39 cellular contexts compared by ENCODE assay signal in genomic region chr4:17521595-17521994, GRCh38. TPM values are rescaled to one million over a fixed set of nuclear protein-coding genes. Genes with fewer than 3 reads are reported as not detected.
"Had no signal": no experiment of that assay in that cellular context is flagged by ENCODE, and none has a peak within 500 bp of the region (broad histone marks: within the 10 kb centered on the region; RNA-seq: fewer than 3 reads in every experiment).

No MANE protein-coding gene starts in this region.

- H3K27me3 ChIP-seq: adrenal gland, ascending aorta, body of pancreas, cardiac muscle cell had no signal

- H3K27ac ChIP-seq: adrenal gland, ascending aorta, body of pancreas, brain microvascular endothelial cell, breast epithelium, cardiac muscle cell had no signal

- ATAC-seq: activated naive CD4-positive, alpha-beta T cell treated with anti-CD3 and anti-CD28 coated beads, Interleukin-2, amount 50 U/mL, for 72 hours; activated naive CD8-positive, alpha-beta T cell treated with anti-CD3 and anti-CD28 coated beads, Interleukin-2, amount 50 U/mL, for 24 hours; activated T-cell treated with anti-CD3 and anti-CD28 coated beads, Interleukin-2, amount 50 U/mL, for 4 hours; activated T-cell treated with anti-CD3 and anti-CD28 coated beads, Interleukin-2, amount 50 U/mL, for 72 hours; activated T-helper 17 cell treated with anti-CD3 and anti-CD28 coated beads, Interleukin-2, amount 50 U/mL, for 72 hours; body of pancreas had no signal

- H3K36me3 ChIP-seq: adrenal gland, ascending aorta, brain microvascular endothelial cell, breast epithelium, cardiac muscle cell had no signal

- H3K9me3 ChIP-seq: adrenal gland, ascending aorta, body of pancreas, breast epithelium had no signal

- H3K4me1 ChIP-seq: adrenal gland, ascending aorta, body of pancreas, breast epithelium had no signal

- H3K4me3 ChIP-seq: adrenal gland, ascending aorta, body of pancreas, breast epithelium, cardiac muscle cell had no signal

- DNase-seq: activated effector memory CD4-positive, alpha-beta T cell treated with anti-CD3 and anti-CD28 coated beads, Interleukin-2, amount 50 U/mL, for 16 hours; activated effector memory CD4-positive, alpha-beta T cell treated with Interleukin-2 at 50 U/mL for 16 hours; activated gamma-delta T cell; activated gamma-delta T cell treated with Interleukin-2 at 50 U/mL for 16 hours; activated naive CD4-positive, alpha-beta T cell; activated naive CD4-positive, alpha-beta T cell treated with anti-CD3 and anti-CD28 coated beads for 36 hours; activated naive CD4-positive, alpha-beta T cell treated with anti-CD3 and anti-CD28 coated beads, Interleukin-2, amount 10 ng/mL, durations not matched to agents 7 days and 5 days; activated naive CD4-positive, alpha-beta T cell treated with anti-CD3 and anti-CD28 coated beads, Interleukin-2, amount 50 U/mL, for 16 hours; activated naive CD4-positive, alpha-beta T cell treated with Interleukin-2 at 50 U/mL for 16 hours; activated naive CD8-positive, alpha-beta T cell treated with anti-CD3 and anti-CD28 coated beads for 36 hours; activated naive CD8-positive, alpha-beta T cell treated with anti-CD3 and anti-CD28 coated beads, Interleukin-2, amount 10 ng/mL, durations not matched to agents 7 days and 5 days; activated naive CD8-positive, alpha-beta T cell treated with anti-CD3 and anti-CD28 coated beads, Interleukin-2, amount 50 U/mL, for 24 hours; activated T-cell treated with anti-CD3 and anti-CD28 coated beads, Interleukin-2, amount 50 U/mL, for 4 hours; activated T-cell treated with anti-CD3 and anti-CD28 coated beads, Interleukin-2, amount 50 U/mL, for 48 hours; activated T-cell treated with anti-CD3 and anti-CD28 coated beads, Interleukin-2, amount 50 U/mL, for 72 hours; adrenal gland; amniotic stem cell; amygdala; anterior cingulate cortex; aorta; body of pancreas; brain microvascular endothelial cell; caudate nucleus; central memory CD4-positive, alpha-beta T cell; cerebellar nuclear complex had no signal

- FAIRE-seq: astrocyte, bronchial epithelial cell, colon had no signal

RNA-seq across cellular contexts. Expression of gene CLRN2, which starts 6.6 kb away (rescaled TPM):
- total RNA-seq: activated naive CD4-positive, alpha-beta T cell treated with anti-CD3 and anti-CD28 coated beads for 36 hours; activated naive CD4-positive, alpha-beta T cell treated with anti-CD3 and anti-CD28 coated beads, Interleukin-2, amount 50 U/mL, for 72 hours; activated naive CD8-positive, alpha-beta T cell treated with anti-CD3 and anti-CD28 coated beads for 36 hours; activated naive CD8-positive, alpha-beta T cell treated with anti-CD3 and anti-CD28 coated beads, Interleukin-2, amount 10 ng/mL, durations not matched to agents 7 days and 5 days; activated T-cell treated with anti-CD3 and anti-CD28 coated beads, Interleukin-2, amount 50 U/mL, for 4 hours; activated T-cell treated with anti-CD3 and anti-CD28 coated beads, Interleukin-2, amount 50 U/mL, for 72 hours; activated T-helper 1 cell treated with anti-CD3 and anti-CD28 coated beads, Interleukin-12 subunit alpha, Interleukin-12 subunit beta, Interleukin-2, Interleukin-4 antibody, amounts not matched to agents 30 ng/mL and 10 ng/mL and 1 ng/mL, durations not matched to agents 14 hours and 24 hours and 36 hours; activated T-helper 17 cell treated with anti-CD3 and anti-CD28 coated beads, Interleukin-2, amount 50 U/mL, for 72 hours; activated T-helper 2 cell treated with anti-CD3 and anti-CD28 coated beads, Interferon-gamma antibody, Interleukin-2, Interleukin-4, amounts not matched to agents 10 μg/mL and 5 μg/mL and 100 μg/mL, durations not matched to agents 14 hours and 24 hours and 36 hours; adrenal gland; aorta; ascending aorta; astrocyte; body of pancreas; breast epithelium; bronchial epithelial cell; cardiac muscle cell; cardiac septum; cerebellum; chondrocyte had no signal
- polyA plus RNA-seq: adipose tissue, adrenal gland, aorta, cardiac muscle cell had no signal
